Comparison of ENCODE assay signal across 21 cellular contexts in genomic region chr12:44795970-44796369, GRCh38.
DNase-seq lines count a peak whose midpoint lies in the region; ATAC-seq, FAIRE-seq and TF ChIP-seq lines count a peak whose summit lies in the region.
"Had no signal": no experiment of that assay in that cellular context is flagged by ENCODE, and none has a peak within 500 bp of the region (broad histone marks: within the 10 kb centered on the region; RNA-seq: fewer than 3 reads in every experiment).

No MANE protein-coding gene starts in this region.

- ATAC-seq in A549 (no peak), IMR-90 (ENCODE audit: low read depth) (no peak), K562 (no peak)
- ATAC-seq in stimulated activated memory B cell treated with anti-CD40 and anti-IgM and Interleukin-4, amounts not matched to agents 10 μg/mL and 1 μg/mL and 100 μg/mL, for 72 hours, result no peak
- ATAC-seq: CD8-positive, alpha-beta T cell had no signal

- TF ChIP-seq CTCF in A549 (IDR thresholded peaks at IDR 0.05) (no peak), IMR-90 (conservative IDR thresholded peaks at IDR 0.05; ENCODE audit: low read depth, low read length) (no peak), K562 (IDR thresholded peaks at IDR 0.05 in 2 of 3, conservative IDR thresholded peaks at IDR 0.05 in 1 of 3; ENCODE audit: insufficient read depth in 2 of 3, low read depth in 1 of 3, low read length in 3 of 3) (no peak)

- no peak overlapping the region for H2BK15ac ChIP-seq in IMR-90 (ENCODE audit: low read depth, low read length)

- no peak overlapping the region for H4K5ac ChIP-seq in IMR-90 (ENCODE audit: low read depth, low read length)

- no peak overlapping the region for H2BK120ac ChIP-seq in IMR-90 (ENCODE audit: low read depth, low read length)
- no peak overlapping the region for H2BK120ac ChIP-seq in trophoblast cell (ENCODE audit: insufficient read depth, low read length, poor library complexity)

- CTCF ChIA-PET in A549 (lab: Yijun Ruan, JAX) (no interaction called here), IMR-90 (lab: Yijun Ruan, JAX) (no interaction called here), K562 (lab: Yijun Ruan, JAX; ENCODE audit: low intra/inter-chr PET ratio) (no interaction called here)

- H3K4ac ChIP-seq in IMR-90 (ENCODE audit: low read depth, low read length), result no peak overlapping the region
- no peak overlapping the region for H3K4ac ChIP-seq in trophoblast cell (ENCODE audit: low read depth, low read length)

- H3K4me2 ChIP-seq in A549, result no peak overlapping the region
- no peak overlapping the region for H3K4me2 ChIP-seq in IMR-90 (ENCODE audit: low read depth, low read length)
- H3K4me2 ChIP-seq in K562 (ENCODE audit: insufficient read depth, low read length), result no peak overlapping the region
- H3K4me2 ChIP-seq in trophoblast cell (ENCODE audit: low read length), result no peak overlapping the region
- H3K4me2 ChIP-seq: BLaER1 treated with 17β-estradiol and CSF1 and Interleukin-3, amounts not matched to agents 10 nM and 100 nM had no signal

- no peak overlapping the region for H4K91ac ChIP-seq in IMR-90 (ENCODE audit: insufficient read depth, low read depth, low read length)
- no peak overlapping the region for H4K91ac ChIP-seq in trophoblast cell (ENCODE audit: low read depth, low read length)

- H3K56ac ChIP-seq in IMR-90 (ENCODE audit: extremely low read depth, insufficient read depth, low read length), result no peak overlapping the region

- no peak overlapping the region for H3K4me3 Mint-ChIP-seq in stimulated activated memory B cell treated with anti-CD40 and anti-IgM and Interleukin-4, amounts not matched to agents 10 μg/mL and 1 μg/mL and 100 μg/mL, for 72 hours
- H3K4me3 Mint-ChIP-seq: B cell; CD4-positive, alpha-beta T cell; CD8-positive, alpha-beta T cell had no signal

- H3K23ac ChIP-seq in IMR-90 (ENCODE audit: low read depth, low read length) (no peak overlapping the region), trophoblast cell (ENCODE audit: low read length) (no peak overlapping the region)

- H3K14ac ChIP-seq in IMR-90 (replicated peaks; ENCODE audit: low read depth, low read length) (no peak overlapping the region), trophoblast cell (ENCODE audit: low read length) (no peak overlapping the region)

- POLR2A ChIA-PET in A549 (lab: Yijun Ruan, JAX), result no interaction called here
- POLR2A ChIA-PET in IMR-90 (lab: Charles Lee; ENCODE audit: unreplicated experiment), result no interaction called here
- POLR2A ChIA-PET in K562 (lab: Yijun Ruan, JAX), result no interaction called here

- H2AK9ac ChIP-seq in IMR-90 (replicated peaks; ENCODE audit: low read depth, low read length, poor library complexity), result no peak overlapping the region

- no peak for FAIRE-seq in A549 (lab: Jason Lieb, UNC)
- no peak for FAIRE-seq in K562 (lab: Jason Lieb, UNC)
- FAIRE-seq: A204.1, D721Med, G401.6, GM12891, GM18507 had no signal

- BruUV-seq in IMR-90 (replicated peaks; lab: Mats Ljungman, UMichigan), result no TSS peak
- BruUV-seq in K562 (replicated peaks; lab: Mats Ljungman, UMichigan), result no TSS peak

- no peak overlapping the region for H3K4me3 ChIP-seq in A549
- no peak overlapping the region for H3K4me3 ChIP-seq in IMR-90 (ENCODE audit: insufficient read depth, low read depth, low read length)
- H3K4me3 ChIP-seq in K562, result no peak overlapping the region
- H3K4me3 ChIP-seq in trophoblast cell (ENCODE audit: low read depth, low read length), result no peak overlapping the region
- H3K4me3 ChIP-seq: BLaER1 treated with 17β-estradiol and CSF1 and Interleukin-3, amounts not matched to agents 10 nM and 100 nM had no signal

- H3K27ac Mint-ChIP-seq in stimulated activated memory B cell treated with anti-CD40 and anti-IgM and Interleukin-4, amounts not matched to agents 10 μg/mL and 1 μg/mL and 100 μg/mL, for 72 hours, result no peak overlapping the region
- H3K27ac Mint-ChIP-seq: B cell; CD4-positive, alpha-beta T cell; CD8-positive, alpha-beta T cell had no signal

- H4K8ac ChIP-seq in IMR-90 (ENCODE audit: low read depth in 2 of 2, low read length in 2 of 2), result no peak overlapping the region
- H4K8ac ChIP-seq in trophoblast cell (ENCODE audit: low read depth, low read length), result no peak overlapping the region

- H4K20me1 ChIP-seq in IMR-90 (ENCODE audit: insufficient read depth, low read length) (no peaks in the 10 kb centered on the region), K562 (replicated peaks; ENCODE audit: control insufficient read depth, insufficient read depth, low read length) (no peaks in the 10 kb centered on the region)
- H4K20me1 ChIP-seq: BLaER1 treated with 17β-estradiol and CSF1 and Interleukin-3, amounts not matched to agents 10 nM and 100 nM had no signal

- TF ChIP-seq EP300 in A549 (IDR thresholded peaks at IDR 0.05) (no peak), K562 (IDR thresholded peaks at IDR 0.05; ENCODE audit: low read length) (no peak)

- in situ Hi-C loops in IMR-90 (cut with MboI; ENCODE audit: low sequenced_read_pairs) (no loop called here), K562 (cut with MboI) (no loop called here)

- no peak for DNase-seq in A549 (ENCODE audit: low read depth in 1 of 2, low spot score in 1 of 2)
- no peak for DNase-seq in IMR-90
- no peak for DNase-seq in K562 (ENCODE audit: extremely low read depth in 1 of 4, low spot score in 3 of 4)
- no peak for DNase-seq in trophoblast cell
- DNase-seq: 8988T; AML-193; Caco-2; Calu3; CD4-positive, alpha-beta T cell; CD8-positive, alpha-beta T cell; DMS79 treated with DMSO at 0.1 percent for 48 hours; GF-D8 had no signal

- H3K79me2 ChIP-seq in K562 (ENCODE audit: control insufficient read depth, insufficient read depth, low read length), result no peaks in the 10 kb centered on the region
- no peaks in the 10 kb centered on the region for H3K79me2 ChIP-seq in trophoblast cell (ENCODE audit: control insufficient read depth, insufficient read depth, low read length, poor library complexity)

- H4K12ac ChIP-seq in trophoblast cell (ENCODE audit: low read depth, low read length), result no peak overlapping the region

- TF ChIP-seq POLR2A in A549 (IDR thresholded peaks at IDR 0.05; ENCODE audit: low read length) (no peak), IMR-90 (IDR thresholded peaks at IDR 0.05; ENCODE audit: low read depth, low read length) (no peak), K562 (conservative IDR thresholded peaks at IDR 0.05) (no peak)

- H2BK12ac ChIP-seq in trophoblast cell (ENCODE audit: low read length), result no peak overlapping the region

- H3K36me3 Mint-ChIP-seq in stimulated activated memory B cell treated with anti-CD40 and anti-IgM and Interleukin-4, amounts not matched to agents 10 μg/mL and 1 μg/mL and 100 μg/mL, for 72 hours, result no peaks in the 10 kb centered on the region

- H3K9me3 Mint-ChIP-seq in stimulated activated memory B cell treated with anti-CD40 and anti-IgM and Interleukin-4, amounts not matched to agents 10 μg/mL and 1 μg/mL and 100 μg/mL, for 72 hours, result peaks cover 4% of the 10 kb centered on the region
- H3K9me3 Mint-ChIP-seq: CD4-positive, alpha-beta T cell had no signal

- TF ChIP-seq RAD21 in A549 (conservative IDR thresholded peaks at IDR 0.05 in 1 of 2, IDR thresholded peaks at IDR 0.05 in 1 of 2) (no peak), IMR-90 (IDR thresholded peaks at IDR 0.05; ENCODE audit: low read length) (no peak), K562 (CRISPR knock-in tag; conservative IDR thresholded peaks at IDR 0.05 in 1 of 2, IDR thresholded peaks at IDR 0.05 in 1 of 2) (no peak)

- H3K9ac ChIP-seq in IMR-90 (ENCODE audit: low read depth, low read length), result no peak overlapping the region
- no peak overlapping the region for H3K9ac ChIP-seq in K562 (ENCODE audit: insufficient read depth in 1 of 2, low read depth in 2 of 2, low read length in 2 of 2)
- no peak overlapping the region for H3K9ac ChIP-seq in trophoblast cell (ENCODE audit: low read length)
- H3K9ac ChIP-seq: BLaER1 treated with 17β-estradiol and CSF1 and Interleukin-3, amounts not matched to agents 10 nM and 100 nM had no signal

- H3K79me1 ChIP-seq in IMR-90 (ENCODE audit: low read depth in 1 of 2, low read length in 2 of 2) (no peaks in the 10 kb centered on the region), trophoblast cell (ENCODE audit: low read length) (no peaks in the 10 kb centered on the region)

- H3K18ac ChIP-seq in IMR-90 (ENCODE audit: low read depth, low read length) (no peak overlapping the region), trophoblast cell (ENCODE audit: low read length) (no peak overlapping the region)

- H3K27me3 ChIP-seq in IMR-90 (ENCODE audit: control insufficient read depth, insufficient read depth, low read length), result no peaks in the 10 kb centered on the region
- H3K27me3 ChIP-seq in K562 (ENCODE audit: control insufficient read depth in 2 of 2, insufficient read depth in 2 of 2, low read length in 2 of 2), result no peaks in the 10 kb centered on the region
- no peaks in the 10 kb centered on the region for H3K27me3 ChIP-seq in trophoblast cell (ENCODE audit: insufficient read depth, low read length)
- H3K27me3 ChIP-seq: BLaER1 treated with 17β-estradiol and CSF1 and Interleukin-3, amounts not matched to agents 10 nM and 100 nM had no signal

- H3K27ac ChIP-seq in A549, result no peak overlapping the region
- no peak overlapping the region for H3K27ac ChIP-seq in IMR-90 (ENCODE audit: insufficient read depth, low read length)
- no peak overlapping the region for H3K27ac ChIP-seq in K562 (ENCODE audit: extremely low read depth, low read depth, low read length)
- no peak overlapping the region for H3K27ac ChIP-seq in trophoblast cell (ENCODE audit: low read depth, low read length)
- H3K27ac ChIP-seq: BLaER1 treated with 17β-estradiol and CSF1 and Interleukin-3, amounts not matched to agents 10 nM and 100 nM; C4-2B had no signal

- peaks cover 13% of the 10 kb centered on the region for H3K27me3 Mint-ChIP-seq in stimulated activated memory B cell treated with anti-CD40 and anti-IgM and Interleukin-4, amounts not matched to agents 10 μg/mL and 1 μg/mL and 100 μg/mL, for 72 hours
- H3K27me3 Mint-ChIP-seq: B cell; CD4-positive, alpha-beta T cell had no signal

- H3K9me1 ChIP-seq in IMR-90 (ENCODE audit: insufficient read depth, low read length) (no peaks in the 10 kb centered on the region), K562 (ENCODE audit: control insufficient read depth, insufficient read depth, low read length) (no peaks in the 10 kb centered on the region)

- intact Hi-C loops in IMR-90 (cut with micrococcal nuclease) (no loop called here), K562 (cut with micrococcal nuclease) (no loop called here)

- H3K9me3 ChIP-seq in A549 (no peaks in the 10 kb centered on the region), IMR-90 (ENCODE audit: control insufficient read depth, insufficient read depth, low read length) (no peaks in the 10 kb centered on the region), K562 (replicated peaks; ENCODE audit: control insufficient read depth, insufficient read depth, low read depth, low read length) (no peaks in the 10 kb centered on the region), trophoblast cell (ENCODE audit: insufficient read depth, low read depth, low read length) (no peaks in the 10 kb centered on the region)
- H3K9me3 ChIP-seq: BLaER1 treated with 17β-estradiol and CSF1 and Interleukin-3, amounts not matched to agents 10 nM and 100 nM; Caco-2 had no signal

- H2BK5ac ChIP-seq in IMR-90 (ENCODE audit: low read depth, low read length, poor library complexity, severe bottlenecking) (no peak overlapping the region), trophoblast cell (ENCODE audit: low read depth, low read length, poor library complexity) (no peak overlapping the region)

- dilution Hi-C loops in IMR-90 (cut with HindIII; ENCODE audit: low sequenced_read_pairs, unreplicated experiment), result no loop called here

- H3K4me1 ChIP-seq in A549 (no peaks in the 10 kb centered on the region), IMR-90 (ENCODE audit: control insufficient read depth, insufficient read depth, low read length) (no peaks in the 10 kb centered on the region), K562 (replicated peaks in 1 of 2; ENCODE audit: control insufficient read depth in 2 of 2, insufficient read depth in 2 of 2, low read length in 2 of 2) (no peaks in the 10 kb centered on the region), trophoblast cell (ENCODE audit: control insufficient read depth in 1 of 2, insufficient read depth in 2 of 2, low read length in 2 of 2) (no peaks in the 10 kb centered on the region)
- H3K4me1 ChIP-seq: Caco-2 had no signal

- H3K36me3 ChIP-seq in IMR-90 (ENCODE audit: control insufficient read depth, insufficient read depth, low read length) (no peaks in the 10 kb centered on the region), K562 (ENCODE audit: control insufficient read depth, insufficient read depth, low read length) (no peaks in the 10 kb centered on the region), trophoblast cell (ENCODE audit: control insufficient read depth in 1 of 2, insufficient read depth in 2 of 2, low read length in 2 of 2) (no peaks in the 10 kb centered on the region)
- H3K36me3 ChIP-seq: BLaER1 treated with 17β-estradiol and CSF1 and Interleukin-3, amounts not matched to agents 10 nM and 100 nM had no signal

- H2AFZ ChIP-seq in IMR-90 (replicated peaks; ENCODE audit: low read length, poor library complexity), result no peak overlapping the region
- H2AFZ ChIP-seq in K562 (ENCODE audit: low read depth, low read length), result no peak overlapping the region
- no peak overlapping the region for H2AFZ ChIP-seq in trophoblast cell (ENCODE audit: insufficient read depth, low read length, poor library complexity)

- H2AK5ac ChIP-seq in IMR-90 (ENCODE audit: low read depth, low read length) (no peak overlapping the region), trophoblast cell (ENCODE audit: low read length) (no peak overlapping the region)

- H3K4me1 Mint-ChIP-seq in stimulated activated memory B cell treated with anti-CD40 and anti-IgM and Interleukin-4, amounts not matched to agents 10 μg/mL and 1 μg/mL and 100 μg/mL, for 72 hours, result no peaks in the 10 kb centered on the region
- H3K4me1 Mint-ChIP-seq: B cell had no signal

- H2BK20ac ChIP-seq in IMR-90 (ENCODE audit: low read depth, low read length), result no peak overlapping the region

Comparison
In these comparisons a context has a peak if more than half of its experiments do, and no peak if none do; other contexts are left out.
1. Of the 35 proteins assayed by ChIP-seq in both K562 and A549: peak only in K562: none; only in A549: MAFK; in both: none; in neither: 34.